ENCODE assay signal across 11 cellular contexts in the genomic region with DNA sequence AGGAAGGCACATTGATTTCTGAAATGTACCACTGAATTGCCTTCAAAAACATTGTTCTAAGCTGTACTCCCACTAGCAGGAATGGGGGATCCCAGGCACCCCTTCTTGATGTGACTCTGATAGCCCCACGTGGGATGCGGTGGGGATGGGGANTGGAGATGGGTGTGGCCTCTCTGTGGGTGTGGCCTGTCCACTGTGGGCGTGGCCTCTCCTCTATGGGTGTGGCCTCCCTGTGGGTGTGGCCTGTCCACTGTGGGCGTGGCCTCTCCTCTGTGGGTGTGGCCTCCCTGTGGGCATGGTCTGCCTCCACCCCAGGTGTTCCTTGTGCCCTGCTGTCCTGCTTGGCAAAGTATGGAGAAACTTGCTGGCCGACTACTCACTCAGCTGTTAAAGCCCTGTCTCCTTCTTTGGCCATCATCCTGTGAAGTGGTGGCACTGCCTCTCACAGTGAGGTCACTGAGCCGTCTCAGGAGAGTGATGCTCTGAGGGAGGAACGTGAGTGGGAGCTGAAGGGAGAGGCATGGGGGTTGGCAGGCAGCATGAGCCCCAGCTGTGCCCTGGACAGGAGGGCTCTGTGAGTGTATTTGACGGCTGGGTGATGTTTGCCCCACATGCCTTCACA. TPM values are rescaled to one million over a fixed set of nuclear protein-coding genes. Genes with fewer than 3 reads are reported as not detected.
DNase-seq lines count a peak whose midpoint lies in the region; ATAC-seq and TF ChIP-seq lines count a peak whose summit lies in the region.
"Had no signal": no experiment of that assay in that cellular context is flagged by ENCODE, and none has a peak within 500 bp of the region (broad histone marks: within the 10 kb centered on the region; RNA-seq: fewer than 3 reads in every experiment).

No MANE protein-coding gene starts in this region.

- H3K9ac ChIP-seq in DND-41 (ENCODE audit: low read depth, low read length) = no peak overlapping the region

- DNase-seq in DND-41 (peak; percentile 16), HT-29 (ENCODE audit: low spot score) (peak; percentile 8), mucosa of descending colon (no peak), NCI-H82 treated with DMSO at 0.1 percent for 48 hours (lab: John Stamatoyannopoulos, UW; ENCODE audit: unreplicated experiment) (no peak), chondrocyte (ENCODE audit: low spot score) (no peak)
- DNase-seq: amniotic stem cell had no signal

- H3K4me3 Mint-ChIP-seq in activated T-helper 17 cell treated with anti-CD3 and anti-CD28 coated beads, Interleukin-2, amount 50 U/mL, for 72 hours = no peak overlapping the region
- H3K4me3 Mint-ChIP-seq in chondrocyte (ENCODE audit: unreplicated experiment) = no peak overlapping the region
- H3K4me3 Mint-ChIP-seq: immature natural killer cell had no signal

- H4K20me1 ChIP-seq in DND-41 (ENCODE audit: insufficient read depth, low read length) = no peaks in the 10 kb centered on the region

- no peak overlapping the region for H2AFZ ChIP-seq in DND-41 (ENCODE audit: low read depth, low read length)

- H3K4me2 ChIP-seq in DND-41 (ENCODE audit: insufficient read depth, low read length) = no peak overlapping the region

- H3K9me3 Mint-ChIP-seq in activated T-helper 17 cell treated with anti-CD3 and anti-CD28 coated beads, Interleukin-2, amount 50 U/mL, for 72 hours = no peaks in the 10 kb centered on the region
- H3K9me3 Mint-ChIP-seq in chondrocyte (ENCODE audit: low read depth) = no peaks in the 10 kb centered on the region
- H3K9me3 Mint-ChIP-seq: immature natural killer cell had no signal

- ATAC-seq in DND-41 (ENCODE audit: insufficient read depth, low read depth) (peak; percentile 60; the same call in 1 of the 3 replicates), mucosa of descending colon (peak; percentile 62), HG03521 (IDR thresholded peaks at IDR 0.05; ENCODE audit: unreplicated experiment) (no peak)
- peak; percentile 65 for ATAC-seq in activated T-helper 17 cell treated with anti-CD3 and anti-CD28 coated beads, Interleukin-2, amount 50 U/mL, for 72 hours (replicated peaks)

- no peaks in the 10 kb centered on the region for H3K4me1 Mint-ChIP-seq in activated T-helper 17 cell treated with anti-CD3 and anti-CD28 coated beads, Interleukin-2, amount 50 U/mL, for 72 hours
- H3K4me1 Mint-ChIP-seq in chondrocyte (ENCODE audit: low read depth) = no peaks in the 10 kb centered on the region
- H3K4me1 Mint-ChIP-seq: immature natural killer cell had no signal

- TF ChIP-seq CTCF in DND-41 (IDR thresholded peaks at IDR 0.05; ENCODE audit: borderline replicate concordance, extremely low read depth, low read length, poor library complexity, severe bottlenecking) = no peak
- TF ChIP-seq CTCF in mucosa of descending colon (IDR thresholded peaks at IDR 0.05) = no peak
- TF ChIP-seq CTCF in chondrocyte (IDR thresholded peaks at IDR 0.05) = no peak

- intact Hi-C loops in mucosa of descending colon (cut with DNase I, micrococcal nuclease) = no loop called here

- H3K27me3 Mint-ChIP-seq in activated T-helper 17 cell treated with anti-CD3 and anti-CD28 coated beads, Interleukin-2, amount 50 U/mL, for 72 hours = peaks cover 15% of the 10 kb centered on the region
- no peaks in the 10 kb centered on the region for H3K27me3 Mint-ChIP-seq in chondrocyte (ENCODE audit: low read depth)

- no peaks in the 10 kb centered on the region for H3K36me3 ChIP-seq in DND-41 (ENCODE audit: insufficient read depth, low read length)
- no peaks in the 10 kb centered on the region for H3K36me3 ChIP-seq in mucosa of descending colon (ENCODE audit: low read depth)
- H3K36me3 ChIP-seq: pancreas, upper lobe of left lung had no signal

- H3K27me3 ChIP-seq in DND-41 (ENCODE audit: insufficient read depth, low read length, poor library complexity) = no peaks in the 10 kb centered on the region
- H3K27me3 ChIP-seq: pancreas, upper lobe of left lung had no signal

- no peaks in the 10 kb centered on the region for H3K79me2 ChIP-seq in DND-41 (ENCODE audit: insufficient read depth, low read length)

- H3K27ac Mint-ChIP-seq in activated T-helper 17 cell treated with anti-CD3 and anti-CD28 coated beads, Interleukin-2, amount 50 U/mL, for 72 hours = no peak overlapping the region
- no peak overlapping the region for H3K27ac Mint-ChIP-seq in chondrocyte (ENCODE audit: unreplicated experiment)
- H3K27ac Mint-ChIP-seq: immature natural killer cell had no signal

- H3K27ac ChIP-seq in DND-41 (ENCODE audit: low read length) = no peak overlapping the region
- H3K27ac ChIP-seq: pancreas, upper lobe of left lung had no signal

- no peaks in the 10 kb centered on the region for H3K36me3 Mint-ChIP-seq in activated T-helper 17 cell treated with anti-CD3 and anti-CD28 coated beads, Interleukin-2, amount 50 U/mL, for 72 hours (ENCODE audit: low read depth)
- no peaks in the 10 kb centered on the region for H3K36me3 Mint-ChIP-seq in chondrocyte (ENCODE audit: low read depth)
- H3K36me3 Mint-ChIP-seq: immature natural killer cell had no signal

- H3K4me3 ChIP-seq in DND-41 (ENCODE audit: low read depth in 1 of 2, low read length in 2 of 2) (no peak overlapping the region), mucosa of descending colon (no peak overlapping the region)
- H3K4me3 ChIP-seq: pancreas, upper lobe of left lung had no signal

- H3K9me3 ChIP-seq in DND-41 (ENCODE audit: insufficient read depth, low read length, severe bottlenecking) (no peaks in the 10 kb centered on the region), mucosa of descending colon (no peaks in the 10 kb centered on the region)
- H3K9me3 ChIP-seq: pancreas, upper lobe of left lung had no signal

- H3K4me1 ChIP-seq in DND-41 (ENCODE audit: insufficient read depth, low read length) = no peaks in the 10 kb centered on the region
- no peaks in the 10 kb centered on the region for H3K4me1 ChIP-seq in mucosa of descending colon (ENCODE audit: low read depth)
- H3K4me1 ChIP-seq: pancreas, upper lobe of left lung had no signal

RNA-seq across cellular contexts. Expression of gene PARD6G, which starts 6.7 kb away (rescaled TPM):
- total RNA-seq in HT-29 (2014; rRNA removed; shearing (Covaris generic)) = 0.18 and 0.20 TPM in 2 replicates
- total RNA-seq in activated T-helper 17 cell treated with anti-CD3 and anti-CD28 coated beads, Interleukin-2, amount 50 U/mL, for 72 hours = 1 to 10 TPM in 1 of 2 donors, under 1 TPM in 1; 0.98 to 1.5 TPM
- total RNA-seq in mucosa of descending colon (1 to 10 TPM in 2 of 3 donors, under 1 TPM in 1; 0.58 to 8.5 (median 2.0) TPM), chondrocyte (10.9 to 17.7 TPM (median 17.0 TPM) in 3 replicates)

Comparison
In these comparisons a context has a peak if more than half of its experiments do, and no peak if none do; other contexts are left out.
1. DNase-seq: peak in DND-41 (single experiment) and HT-29 (single experiment); none in mucosa of descending colon (0 of 3), NCI-H82 treated with DMSO at 0.1 percent for 48 hours (single experiment) and chondrocyte (single experiment).